In genomic region chr13:33080962-33081655, GRCh38 we compare ENCODE assay signal across 21 cellular contexts.
DNase-seq lines count a peak whose midpoint lies in the region; ATAC-seq, FAIRE-seq and TF ChIP-seq lines count a peak whose summit lies in the region.
"Had no signal": no experiment of that assay in that cellular context is flagged by ENCODE, and none has a peak within 500 bp of the region (broad histone marks: within the 10 kb centered on the region; RNA-seq: fewer than 3 reads in every experiment).

No MANE protein-coding gene starts in this region.

- H3K4me3 ChIP-seq in HepG2 (replicated peaks in 1 of 3; ENCODE audit: insufficient read depth in 1 of 3, low read depth in 2 of 3, low read length in 3 of 3) (no peak overlapping the region), right lobe of liver (no peak overlapping the region), GM12878 (no peak overlapping the region), fibroblast of the aortic adventitia (ENCODE audit: low read depth, low read length) (no peak overlapping the region)
- H3K4me3 ChIP-seq: cardiac muscle cell, esophagus squamous epithelium, upper lobe of right lung had no signal

- in situ Hi-C loops in HepG2 (cut with HindIII; ENCODE audit: extremely low pct_ligation_motif_present, low pct_unique_long_range_greater_than_20kb) (no loop called here), GM12878 (cut with MboI) (no loop called here)

- H3K79me2 ChIP-seq in HepG2 (ENCODE audit: insufficient read depth, low read length) (no peaks in the 10 kb centered on the region), GM12878 (ENCODE audit: control insufficient read depth, insufficient read depth, low read length) (no peaks in the 10 kb centered on the region)

- H3K27me3 ChIP-seq in HepG2 (ENCODE audit: control insufficient read depth in 1 of 2, insufficient read depth in 2 of 2, low read length in 2 of 2) (no peaks in the 10 kb centered on the region), right lobe of liver (no peaks in the 10 kb centered on the region), GM12878 (replicated peaks in 1 of 2; ENCODE audit: control insufficient read depth in 2 of 2, insufficient read depth in 2 of 2, low read length in 1 of 2) (no peaks in the 10 kb centered on the region)
- H3K27me3 ChIP-seq: cardiac muscle cell, esophagus squamous epithelium, neutrophil, upper lobe of right lung had no signal

- intact Hi-C loops in HepG2 (cut with micrococcal nuclease; ENCODE audit: unreplicated experiment): no loop called here
- intact Hi-C loops in right lobe of liver (cut with DNase I): no loop called here
- intact Hi-C loops in GM12878 (cut with micrococcal nuclease; ENCODE audit: unreplicated experiment): no loop called here

- H2AFZ ChIP-seq in HepG2 (ENCODE audit: low read length): no peak overlapping the region
- no peak overlapping the region for H2AFZ ChIP-seq in GM12878 (ENCODE audit: control insufficient read depth, low read depth, low read length)

- H3K27ac ChIP-seq in HepG2 (ENCODE audit: extremely low read length, insufficient read depth, low read length) (no peak overlapping the region), right lobe of liver (no peak overlapping the region), GM12878 (ENCODE audit: control insufficient read depth, insufficient read depth) (no peak overlapping the region)
- H3K27ac ChIP-seq: cardiac muscle cell, esophagus squamous epithelium, neutrophil, upper lobe of right lung had no signal

- no peak for TF ChIP-seq POLR2A in HepG2 (IDR thresholded peaks at IDR 0.05; ENCODE audit: insufficient read depth in 1 of 2, low read depth in 2 of 2, low read length in 2 of 2)
- no peak for TF ChIP-seq POLR2A in right lobe of liver (IDR thresholded peaks at IDR 0.05)
- TF ChIP-seq POLR2A in GM12878 (IDR thresholded peaks at IDR 0.05; ENCODE audit: low read depth, low read length): no peak

- 45% methylated on average over 5 of the region's 5 CpGs for WGBS in HepG2 (ENCODE audit: low lambda C conversion rate)
- 75% methylated on average over 5 of the region's 5 CpGs for WGBS in right lobe of liver (ENCODE audit: insufficient coverage, low coverage, low lambda C conversion rate, missing lambda C conversion rate)
- WGBS in GM12878 (ENCODE audit: insufficient coverage, insufficient replicate concordance, low lambda C conversion rate, missing lambda C conversion rate): 61% methylated on average over 5 of the region's 5 CpGs

- H3K36me3 ChIP-seq in HepG2 (replicated peaks in 1 of 2; ENCODE audit: control insufficient read depth in 1 of 2, insufficient read depth in 2 of 2, low read length in 2 of 2) (no peaks in the 10 kb centered on the region), right lobe of liver (no peaks in the 10 kb centered on the region), GM12878 (ENCODE audit: control insufficient read depth in 2 of 2, insufficient read depth in 2 of 2, low read length in 1 of 2) (no peaks in the 10 kb centered on the region)
- H3K36me3 ChIP-seq: cardiac muscle cell, esophagus squamous epithelium, neutrophil, upper lobe of right lung had no signal

- H3K4me1 ChIP-seq in HepG2 (ENCODE audit: insufficient read depth, low read length) (peaks cover 4% of the 10 kb centered on the region; the same call in 1 of the 2 replicates), right lobe of liver (no peaks in the 10 kb centered on the region), GM12878 (ENCODE audit: control insufficient read depth, insufficient read depth, low read length) (peaks cover 5% of the 10 kb centered on the region)
- H3K4me1 ChIP-seq: esophagus squamous epithelium, upper lobe of right lung had no signal

- H3K9ac ChIP-seq in HepG2 (ENCODE audit: insufficient read depth, low read depth, low read length) (no peak overlapping the region), GM12878 (ENCODE audit: control insufficient read depth, insufficient read depth, low read length) (no peak overlapping the region)

- FAIRE-seq in HepG2 (lab: Jason Lieb, UNC) (no peak), GM12878 (lab: Jason Lieb, UNC) (no peak)

- no peaks in the 10 kb centered on the region for H4K20me1 ChIP-seq in HepG2 (ENCODE audit: insufficient read depth, low read length)
- H4K20me1 ChIP-seq in GM12878 (ENCODE audit: control insufficient read depth, insufficient read depth): no peaks in the 10 kb centered on the region

- H3K4me2 ChIP-seq in HepG2 (ENCODE audit: low read depth, low read length): no peak overlapping the region
- no peak overlapping the region for H3K4me2 ChIP-seq in GM12878 (ENCODE audit: control insufficient read depth, insufficient read depth)

- BruUV-seq in HepG2 (replicated peaks; lab: Mats Ljungman, UMichigan) (no TSS peak), GM12878 (replicated peaks; lab: Mats Ljungman, UMichigan) (no TSS peak)

- RAD21 ChIA-PET in GM12878 (lab: Charles Lee; ENCODE audit: unreplicated experiment): no interaction called here

- TF ChIP-seq EP300 in HepG2 (IDR thresholded peaks at IDR 0.05; ENCODE audit: low read depth in 2 of 2, low read length in 2 of 2) (no peak), HepG2 (CRISPR knock-in tag; IDR thresholded peaks at IDR 0.05; ENCODE audit: borderline replicate concordance) (no peak), GM12878 (IDR thresholded peaks at IDR 0.05; ENCODE audit: borderline replicate concordance in 1 of 2, control insufficient read depth in 1 of 2, low read depth in 2 of 2, low read length in 2 of 2) (no peak)

- H3K9me3 ChIP-seq in HepG2 (ENCODE audit: low read length) (no peaks in the 10 kb centered on the region), right lobe of liver (no peaks in the 10 kb centered on the region), GM12878 (replicated peaks; ENCODE audit: control insufficient read depth, insufficient read depth, low read length) (no peaks in the 10 kb centered on the region)
- H3K9me3 ChIP-seq: esophagus squamous epithelium, neutrophil, upper lobe of right lung had no signal

- DNase-seq in HepG2 (ENCODE audit: low spot score) (no peak), right lobe of liver (no peak), GM12878 (ENCODE audit: low read depth, low spot score) (no peak), fibroblast of the aortic adventitia (ENCODE audit: low read depth) (peak; percentile 47), stromal cell of bone marrow (ENCODE audit: low read depth) (peak; percentile 68), SW480 (ENCODE audit: low spot score) (no peak), NCI-H1694 treated with DMSO at 0.1 percent for 48 hours (lab: John Stamatoyannopoulos, UW) (no peak)
- DNase-seq: activated CD8-positive, alpha-beta memory T cell treated with anti-CD3 and anti-CD28 coated beads for 24 hours; CD4-positive, alpha-beta memory T cell; DND-41; esophagus squamous epithelium; H7; hippocampal formation; NCI-H2081; NCI-H748 treated with DMSO at 0.1 percent for 48 hours; upper lobe of right lung had no signal

- TF ChIP-seq RAD21 in HepG2 (CRISPR knock-in tag; IDR thresholded peaks at IDR 0.05) (no peak), GM12878 (IDR thresholded peaks at IDR 0.05; ENCODE audit: insufficient read depth, low read depth, low read length) (no peak)

- POLR2A ChIA-PET in HepG2 (lab: Yijun Ruan, JAX): no interaction called here
- POLR2A ChIA-PET in GM12878 (lab: Charles Lee): interaction anchor here (0.5 kb wide), 1 partner anchor 429 kb away, joined by 4 read pairs; no protein-coding TSS in a partner anchor

- TF ChIP-seq CTCF in HepG2 (CRISPR knock-in tag; IDR thresholded peaks at IDR 0.05) (no peak), right lobe of liver (IDR thresholded peaks at IDR 0.05) (no peak), GM12878 (IDR thresholded peaks at IDR 0.05 in 2 of 3, conservative IDR thresholded peaks at IDR 0.05 in 1 of 3; ENCODE audit: control insufficient read depth in 2 of 3, extremely low read depth in 1 of 3, insufficient read depth in 1 of 3, low read depth in 3 of 3, low read length in 3 of 3) (no peak), fibroblast of the aortic adventitia (IDR thresholded peaks at IDR 0.05; ENCODE audit: insufficient read depth, low read length) (no peak)

- CTCF ChIA-PET in HepG2 (lab: Yijun Ruan, JAX; ENCODE audit: low intra/inter-chr PET ratio, low total read pairs): no interaction called here
- CTCF ChIA-PET in GM12878 (lab: Yijun Ruan, JAX): interaction anchor here (0.8 to 2.3 kb wide), 2 partner anchors 26 to 462 kb away, joined by 3 to 5 read pairs; no protein-coding TSS in a partner anchor

- SMC1A ChIA-PET in GM12878 (lab: Charles Lee; ENCODE audit: uncharacterized antibody, unreplicated experiment): interaction anchor here (0.7 to 1.3 kb wide), 4 partner anchors 10 to 131 kb away, joined by 3 to 4 read pairs (median 4); no protein-coding TSS in a partner anchor

- no peak for ATAC-seq in HepG2
- no peak for ATAC-seq in right lobe of liver
- ATAC-seq in GM12878: no peak
- ATAC-seq in GM21526 (IDR thresholded peaks at IDR 0.05; ENCODE audit: low FRiP score, unreplicated experiment): no peak
- ATAC-seq: activated CD4-positive, CD25-positive, alpha-beta regulatory T cell treated with anti-CD3 and anti-CD28 coated beads, Interleukin-2, amount 50 U/mL, for 24 hours; Panc1; upper lobe of right lung had no signal

TF ChIP-seq in HepG2, 621 proteins besides CTCF, POLR2A, EP300 and RAD21:
- TF ChIP-seq MAFF (IDR thresholded peaks at IDR 0.05; ENCODE audit: low read depth, low read length): peak; percentile 55
- TF ChIP-seq STAT5B (CRISPR knock-in tag; IDR thresholded peaks at IDR 0.05): no peak
- TF ChIP-seq ZMYM4 (CRISPR knock-in tag; IDR thresholded peaks at IDR 0.05): no peak
- TF ChIP-seq SRSF4 (IDR thresholded peaks at IDR 0.05; ENCODE audit: low read depth, low read length, poor library complexity, severe bottlenecking): no peak
- TF ChIP-seq ZBTB42 (CRISPR knock-in tag; IDR thresholded peaks at IDR 0.05): no peak
- no peak for TF ChIP-seq SKI (IDR thresholded peaks at IDR 0.05; ENCODE audit: partially characterized antibody)
- peak; percentile 59 to 67 for TF ChIP-seq MAFK (conservative IDR thresholded peaks at IDR 0.05 in 1 of 2, IDR thresholded peaks at IDR 0.05 in 1 of 2; ENCODE audit: low read length in 2 of 2)
- TF ChIP-seq ZNF383 (CRISPR knock-in tag; IDR thresholded peaks at IDR 0.05; ENCODE audit: borderline replicate concordance): no peak
TF ChIP-seq in HepG2: peak in this region for 2.

TF ChIP-seq in GM12878, 131 proteins besides CTCF, POLR2A, EP300 and RAD21:
- peak; percentile 51; the same call in 1 of the 2 replicates for TF ChIP-seq ZNF24 (IDR thresholded peaks at IDR 0.05)
- TF ChIP-seq KLF5 (IDR thresholded peaks at IDR 0.05; ENCODE audit: partially characterized antibody): no peak
TF ChIP-seq in GM12878: peak in this region for 1.

Comparison
In these comparisons a context has a peak if more than half of its experiments do, and no peak if none do; other contexts are left out.
1. DNase-seq: peak in fibroblast of the aortic adventitia (single experiment) and stromal cell of bone marrow (single experiment); none in HepG2 (single experiment), right lobe of liver (0 of 3), GM12878 (single experiment), SW480 (single experiment) and NCI-H1694 treated with DMSO at 0.1 percent for 48 hours (single experiment).
2. Of the 75 proteins assayed by ChIP-seq in both HepG2 and GM12878: peak only in HepG2: none; only in GM12878: ZNF24; in both: none; in neither: 74.